In the genomic region with DNA sequence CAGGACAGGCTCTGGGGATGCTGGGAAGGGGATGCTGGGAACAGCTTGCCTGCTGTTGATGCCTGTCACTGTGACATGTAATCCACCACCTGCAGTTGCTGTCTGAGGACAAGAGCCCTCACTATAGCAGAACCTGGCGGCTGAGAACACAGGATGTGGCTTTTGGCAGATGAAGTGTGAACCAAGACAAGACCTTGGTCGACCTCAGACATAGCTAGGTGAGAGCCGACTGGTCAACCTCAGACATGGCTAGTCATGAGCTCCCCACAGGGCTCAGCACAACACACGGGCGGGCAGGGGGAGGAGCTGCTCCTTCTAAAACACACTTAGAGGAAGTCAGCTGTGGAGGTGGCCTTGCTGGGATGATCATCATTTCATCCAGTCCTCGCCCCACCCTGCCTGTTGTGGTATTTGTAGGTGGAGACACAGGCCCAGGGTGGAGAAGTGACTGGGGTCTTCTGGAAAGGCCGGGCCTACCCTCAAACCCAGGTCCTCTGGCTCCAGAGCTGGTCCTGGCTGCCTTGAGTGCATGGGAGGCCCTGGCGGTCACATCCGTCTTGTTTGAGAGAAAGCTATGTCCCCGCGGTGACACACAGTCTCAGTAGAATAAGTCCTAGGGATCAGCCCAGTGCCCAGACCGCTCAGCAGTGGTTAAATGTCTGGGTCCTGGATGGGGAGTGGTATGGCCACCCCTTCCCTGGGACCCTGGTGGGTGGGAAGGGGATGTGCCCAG, we compare ENCODE assay signal across 9 cellular contexts.
A peak's percentile ranks its signal among the peaks of the same experiment; 100 is the strongest.
DNase-seq lines count a peak whose midpoint lies in the region; ATAC-seq lines count a peak whose summit lies in the region.
"Had no signal": no experiment of that assay in that cellular context is flagged by ENCODE, and none has a peak within 500 bp of the region (broad histone marks: within the 10 kb centered on the region; RNA-seq: fewer than 3 reads in every experiment).

No MANE protein-coding gene starts in this region.

- H3K27me3 ChIP-seq in layer of hippocampus (ENCODE audit: control insufficient read depth, insufficient read depth, low read length), result no peaks in the 10 kb centered on the region

- peak; percentile 91 for ATAC-seq in GM18858 (IDR thresholded peaks at IDR 0.05; ENCODE audit: unreplicated experiment)
- ATAC-seq in HG02870 (IDR thresholded peaks at IDR 0.05; ENCODE audit: unreplicated experiment), result peak; percentile 90
- ATAC-seq: Panc1 had no signal

- peak; percentile 64 for DNase-seq in NCI-H510A treated with DMSO at 0.1 percent for 48 hours (lab: John Stamatoyannopoulos, UW)
- peak; percentile 79 for DNase-seq in activated CD8-positive, alpha-beta memory T cell treated with anti-CD3 and anti-CD28 coated beads, Interleukin-2, amount 50 U/mL, for 1 hour (ENCODE audit: extremely low read depth)
- DNase-seq in stimulated activated CD8-positive, alpha-beta memory T cell treated with anti-CD3 and anti-CD28 coated beads, Interleukin-7, amount 100 ng/mL, for 4 hours (ENCODE audit: low read depth in 2 of 2), result peak; percentile 78 to 82
- no peak for DNase-seq in NCI-H1417 (lab: John Stamatoyannopoulos, UW)
- no peak for DNase-seq in HuH-7 (ENCODE audit: low spot score)

- peak overlapping the region; percentile 42 for H3K27ac ChIP-seq in layer of hippocampus (ENCODE audit: low read depth, low read length)

Comparison
In these comparisons a context has a peak if more than half of its experiments do, and no peak if none do; other contexts are left out.
1. DNase-seq: peak in NCI-H510A treated with DMSO at 0.1 percent for 48 hours (single experiment), activated CD8-positive, alpha-beta memory T cell treated with anti-CD3 and anti-CD28 coated beads, Interleukin-2, amount 50 U/mL, for 1 hour (single experiment) and stimulated activated CD8-positive, alpha-beta memory T cell treated with anti-CD3 and anti-CD28 coated beads, Interleukin-7, amount 100 ng/mL, for 4 hours (2 of 2); none in NCI-H1417 (0 of 3) and HuH-7 (single experiment).